In genomic region chr4:141772838-141773237, GRCh38 we compare ENCODE assay signal across 19 cellular contexts.
A peak's percentile ranks its signal among the peaks of the same experiment; 100 is the strongest.
DNase-seq lines count a peak whose midpoint lies in the region; ATAC-seq, FAIRE-seq and TF ChIP-seq lines count a peak whose summit lies in the region.
"Had no signal": no experiment of that assay in that cellular context is flagged by ENCODE, and none has a peak within 500 bp of the region (broad histone marks: within the 10 kb centered on the region; RNA-seq: fewer than 3 reads in every experiment).

No MANE protein-coding gene starts in this region.

- peaks cover 0 to under 1% (median 0%) of the 10 kb centered on the region in 3 donors for H3K27me3 Mint-ChIP-seq in immature natural killer cell (ENCODE audit: low read depth in 3 of 3)
- no peaks in the 10 kb centered on the region for H3K27me3 Mint-ChIP-seq in chondrocyte (ENCODE audit: low read depth)
- H3K27me3 Mint-ChIP-seq: CD4-positive, alpha-beta T cell had no signal

- H3K4me2 ChIP-seq in A549, result peak overlapping the region; percentile 86

- CTCF ChIA-PET in A549 (lab: Yijun Ruan, JAX), result no interaction called here

- FAIRE-seq in A549 (lab: Jason Lieb, UNC) (no peak), G401.6 (lab: Jason Lieb, UNC) (peak; percentile 97), TTC549 (lab: Jason Lieb, UNC) (peak; percentile 89)
- FAIRE-seq: H1, HepG2 had no signal

- no peak overlapping the region for H3K4me3 ChIP-seq in A549
- H3K4me3 ChIP-seq: MG63 had no signal

- H3K4me1 ChIP-seq in A549, result peaks cover 25% of the 10 kb centered on the region
- H3K4me1 ChIP-seq: BE2C had no signal

- no peak for TF ChIP-seq EP300 in A549 (IDR thresholded peaks at IDR 0.05)

- TF ChIP-seq POLR2A in A549 (IDR thresholded peaks at IDR 0.05; ENCODE audit: low read length), result no peak

- H3K27ac ChIP-seq in A549, result peak overlapping the region; percentile 58 to 63; a peak in 5 of 6 replicates

- ATAC-seq in A549 (no peak), HG02970 (IDR thresholded peaks at IDR 0.05; ENCODE audit: low FRiP score, unreplicated experiment) (no peak)
- ATAC-seq: HepG2 had no signal

- TF ChIP-seq RAD21 in A549 (conservative IDR thresholded peaks at IDR 0.05 in 1 of 2, IDR thresholded peaks at IDR 0.05 in 1 of 2), result no peak

- peaks cover 18 to 22% of the 10 kb centered on the region in 2 donors for H3K4me1 Mint-ChIP-seq in immature natural killer cell
- peaks cover 12% of the 10 kb centered on the region for H3K4me1 Mint-ChIP-seq in chondrocyte (ENCODE audit: low read depth)

- no peaks in the 10 kb centered on the region for H3K9me3 ChIP-seq in A549
- H3K9me3 ChIP-seq: BE2C, MG63 had no signal

- H3K4me3 Mint-ChIP-seq in immature natural killer cell, result peak overlapping the region in 3 of 5 donors; percentile 6 to 64 (median 14)
- H3K4me3 Mint-ChIP-seq in chondrocyte (ENCODE audit: unreplicated experiment), result no peak overlapping the region
- H3K4me3 Mint-ChIP-seq: CD4-positive, alpha-beta T cell had no signal

- DNase-seq in A549 (ENCODE audit: low read depth in 1 of 2, low spot score in 1 of 2), result no peak
- DNase-seq in immature natural killer cell, result no peak
- no peak for DNase-seq in chondrocyte (ENCODE audit: low spot score)
- DNase-seq in NCI-H774 (lab: John Stamatoyannopoulos, UW), result no peak
- DNase-seq: BE2C; CD4-positive, alpha-beta T cell; DMS79 treated with DMSO at 0.1 percent for 48 hours; KG1; MG63; NCI-H1092 treated with DMSO at 0.1 percent for 48 hours; NCI-H2081 treated with DMSO at 0.1 percent for 48 hours; NCI-H226; NCI-H526; SIG-M5 had no signal

- H3K36me3 Mint-ChIP-seq in immature natural killer cell (no peaks in the 10 kb centered on the region), chondrocyte (ENCODE audit: low read depth) (no peaks in the 10 kb centered on the region)

- WGBS in A549 (ENCODE audit: missing lambda C conversion rate), result 88% methylated on average over 2 of the region's 2 CpGs

- peak overlapping the region in 1 of 6 donors; percentile 60 for H3K27ac Mint-ChIP-seq in immature natural killer cell
- H3K27ac Mint-ChIP-seq in chondrocyte (ENCODE audit: unreplicated experiment), result no peak overlapping the region
- H3K27ac Mint-ChIP-seq: CD4-positive, alpha-beta T cell had no signal

- H3K9me3 Mint-ChIP-seq in immature natural killer cell (no peaks in the 10 kb centered on the region), chondrocyte (ENCODE audit: low read depth) (peaks cover 10% of the 10 kb centered on the region)
- H3K9me3 Mint-ChIP-seq: CD4-positive, alpha-beta T cell had no signal

- POLR2A ChIA-PET in A549 (lab: Yijun Ruan, JAX), result no interaction called here

- TF ChIP-seq CTCF in A549 (IDR thresholded peaks at IDR 0.05), result no peak
- no peak for TF ChIP-seq CTCF in chondrocyte (IDR thresholded peaks at IDR 0.05)

TF ChIP-seq in A549, 52 proteins besides CTCF, POLR2A, EP300 and RAD21:
- no peak for TF ChIP-seq ZFP36 (IDR thresholded peaks at IDR 0.05; ENCODE audit: borderline replicate concordance, partially characterized antibody)
- TF ChIP-seq POLR2AphosphoS2 (conservative IDR thresholded peaks at IDR 0.05; ENCODE audit: low read length), result no peak
- TF ChIP-seq HMGXB4 (CRISPR knock-in tag; IDR thresholded peaks at IDR 0.05; ENCODE audit: borderline replicate concordance), result no peak
- TF ChIP-seq RARB (CRISPR knock-in tag; IDR thresholded peaks at IDR 0.05), result no peak
- no peak for TF ChIP-seq USF2 (IDR thresholded peaks at IDR 0.05)
- TF ChIP-seq HES2 (IDR thresholded peaks at IDR 0.05), result no peak
- TF ChIP-seq FOSB (CRISPR knock-in tag; IDR thresholded peaks at IDR 0.05), result no peak
- no peak for TF ChIP-seq NR3C1 (IDR thresholded peaks at IDR 0.05)
- no peak for TF ChIP-seq SMC3 (IDR thresholded peaks at IDR 0.05)
- no peak for TF ChIP-seq HOXB13 (CRISPR knock-in tag; IDR thresholded peaks at IDR 0.05; ENCODE audit: low read depth)
